ENCODE assay signal across 24 cellular contexts in genomic region chr7:101575731-101576130, GRCh38. TPM values are rescaled to one million over a fixed set of nuclear protein-coding genes. Genes with fewer than 3 reads are reported as not detected.
DNase-seq lines count a peak whose midpoint lies in the region; TF ChIP-seq lines count a peak whose summit lies in the region.
"Had no signal": no experiment of that assay in that cellular context is flagged by ENCODE, and none has a peak within 500 bp of the region (broad histone marks: within the 10 kb centered on the region; RNA-seq: fewer than 3 reads in every experiment).

No MANE protein-coding gene starts in this region.

- no peaks in the 10 kb centered on the region for H3K36me3 ChIP-seq in Loucy (ENCODE audit: insufficient read depth, low read length)
- H3K36me3 ChIP-seq in smooth muscle cell (ENCODE audit: low read depth), result no peaks in the 10 kb centered on the region
- H3K36me3 ChIP-seq: adrenal gland, Peyer's patch had no signal

- H3K27ac Mint-ChIP-seq in Calu3 (ENCODE audit: unreplicated experiment), result no peak overlapping the region
- H3K27ac Mint-ChIP-seq: activated CD8-positive, alpha-beta T cell treated with anti-CD3 and anti-CD28 coated beads for 36 hours; memory B cell; stimulated activated naive B cell treated with anti-CD40 and anti-IgM and Interleukin-4, amounts not matched to agents 10 μg/mL and 1 μg/mL and 100 μg/mL, for 72 hours had no signal

- no peaks in the 10 kb centered on the region for H3K27me3 ChIP-seq in Loucy (ENCODE audit: insufficient read depth, low read length, poor library complexity, severe bottlenecking)
- no peaks in the 10 kb centered on the region for H3K27me3 ChIP-seq in smooth muscle cell (ENCODE audit: low read depth)
- H3K27me3 ChIP-seq: adrenal gland, Peyer's patch, testis had no signal

- no TSS peak for BruUV-seq in Calu3 (replicated peaks; lab: Mats Ljungman, UMichigan)

- H3K79me2 ChIP-seq in Loucy (ENCODE audit: insufficient read depth, low read length), result no peaks in the 10 kb centered on the region
- no peaks in the 10 kb centered on the region for H3K79me2 ChIP-seq in smooth muscle cell (ENCODE audit: low read depth)

- no peak for TF ChIP-seq CTCF in Loucy (conservative IDR thresholded peaks at IDR 0.05; ENCODE audit: low read length)
- no peak for TF ChIP-seq CTCF in fibroblast of mammary gland (conservative IDR thresholded peaks at IDR 0.05; ENCODE audit: control insufficient read depth, insufficient read depth, low read depth, low read length)
- TF ChIP-seq CTCF in smooth muscle cell (IDR thresholded peaks at IDR 0.05; ENCODE audit: borderline replicate concordance, insufficient read depth, poor library complexity, severe bottlenecking), result no peak
- no peak for TF ChIP-seq CTCF in Calu3 (IDR thresholded peaks at IDR 0.05; ENCODE audit: unreplicated experiment)

- DNase-seq in GF-D8 (lab: John Stamatoyannopoulos, UW), result peak; percentile 59
- peak; percentile 17 for DNase-seq in fibroblast of mammary gland (ENCODE audit: low read depth)
- DNase-seq in smooth muscle cell (lab: John Stamatoyannopoulos, UW; ENCODE audit: unreplicated experiment), result no peak
- DNase-seq in NCI-H345 treated with DMSO at 0.1 percent for 48 hours (lab: John Stamatoyannopoulos, UW; ENCODE audit: unreplicated experiment), result no peak
- DNase-seq in posterior vena cava (ENCODE audit: low spot score), result no peak
- no peak for DNase-seq in Calu3
- DNase-seq: activated CD8-positive, alpha-beta T cell treated with anti-CD3 and anti-CD28 coated beads for 36 hours; activated gamma-delta T cell; adrenal gland; effector memory CD4-positive, alpha-beta T cell; NCI-H1694; NCI-H510A treated with DMSO at 0.1 percent for 48 hours; nucleus accumbens; SIG-M5; stimulated activated CD4-positive, alpha-beta T cell treated with anti-CD3 and anti-CD28 coated beads, Interleukin-4, amount 100 ng/mL, for 1 hour; stimulated activated naive B cell treated with anti-CD40 and anti-IgM and Interleukin-4, amounts not matched to agents 10 μg/mL and 1 μg/mL and 100 μg/mL, for 72 hours; testis had no signal

- WGBS in smooth muscle cell (ENCODE audit: low lambda C conversion rate), result 28% methylated on average over 1 of the region's 1 CpG

- H3K4me1 ChIP-seq in Loucy (ENCODE audit: insufficient read depth, low read length, poor library complexity, severe bottlenecking) (peaks cover 13% of the 10 kb centered on the region), smooth muscle cell (ENCODE audit: low read depth) (no peaks in the 10 kb centered on the region)
- H3K4me1 ChIP-seq: adrenal gland, Peyer's patch, testis had no signal

- H3K4me2 ChIP-seq in Loucy (ENCODE audit: low read depth, low read length, poor library complexity, severe bottlenecking) (peak overlapping the region; percentile 56), smooth muscle cell (peak overlapping the region; percentile 60)

- peaks cover 7% of the 10 kb centered on the region; the same call in 1 of the 2 replicates for H3K9me3 ChIP-seq in Loucy (ENCODE audit: insufficient read depth, low read depth, low read length)
- peaks cover 3% of the 10 kb centered on the region for H3K9me3 ChIP-seq in smooth muscle cell (replicated peaks; ENCODE audit: low read depth)
- H3K9me3 ChIP-seq: Peyer's patch, testis had no signal

- CTCF ChIA-PET in Calu3 (lab: Charles Lee), result no interaction called here

- H3K9me2 ChIP-seq in Loucy (replicated peaks; ENCODE audit: low read depth, low read length), result no peaks in the 10 kb centered on the region

- no peaks in the 10 kb centered on the region for H3K36me3 Mint-ChIP-seq in Calu3 (ENCODE audit: insufficient read depth, unreplicated experiment)

- H3K4me3 ChIP-seq in Loucy (ENCODE audit: low read length, poor library complexity, severe bottlenecking) (peak overlapping the region; percentile 27), fibroblast of mammary gland (ENCODE audit: control insufficient read depth, low read depth, low read length) (no peak overlapping the region), smooth muscle cell (no peak overlapping the region)
- H3K4me3 ChIP-seq: adrenal gland, Peyer's patch, testis had no signal

- H3K9ac ChIP-seq in Loucy (ENCODE audit: low read depth, low read length, poor library complexity, severe bottlenecking) (no peak overlapping the region), smooth muscle cell (ENCODE audit: low read depth) (peak overlapping the region; percentile 78)

- no peaks in the 10 kb centered on the region for H3K27me3 Mint-ChIP-seq in Calu3 (ENCODE audit: unreplicated experiment)

- H4K20me1 ChIP-seq in Loucy (ENCODE audit: insufficient read depth, low read length, poor library complexity, severe bottlenecking) (no peaks in the 10 kb centered on the region), smooth muscle cell (ENCODE audit: low read depth) (no peaks in the 10 kb centered on the region)

- peak overlapping the region; percentile 98 for H3K27ac ChIP-seq in smooth muscle cell (ENCODE audit: low read depth)
- H3K27ac ChIP-seq: adrenal gland, Peyer's patch, testis had no signal

- no peak overlapping the region for H3K4me3 Mint-ChIP-seq in Calu3 (ENCODE audit: low read depth, unreplicated experiment)
- H3K4me3 Mint-ChIP-seq: activated CD8-positive, alpha-beta T cell treated with anti-CD3 and anti-CD28 coated beads for 36 hours; memory B cell; stimulated activated naive B cell treated with anti-CD40 and anti-IgM and Interleukin-4, amounts not matched to agents 10 μg/mL and 1 μg/mL and 100 μg/mL, for 72 hours had no signal

- H2AFZ ChIP-seq in Loucy (ENCODE audit: low read length) (peak overlapping the region; percentile 53), smooth muscle cell (ENCODE audit: low read depth) (peak overlapping the region; percentile 37)

- H3K9me3 Mint-ChIP-seq in Calu3 (ENCODE audit: low read depth, unreplicated experiment), result no peaks in the 10 kb centered on the region

- intact Hi-C loops in posterior vena cava (cut with DNase I), result no loop called here
- intact Hi-C loops in Calu3 (cut with micrococcal nuclease; ENCODE audit: unreplicated experiment), result no loop called here

- H3K4me1 Mint-ChIP-seq in Calu3 (ENCODE audit: low read depth, unreplicated experiment), result no peaks in the 10 kb centered on the region

- 0 out of 2 replicates have a peak, but pooled peaks cover 5% of the 10 kb centered on the region for H3F3A ChIP-seq in Loucy (ENCODE audit: low read depth)
- peaks cover 20% of the 10 kb centered on the region for H3F3A ChIP-seq in smooth muscle cell (ENCODE audit: low read depth)

RNA-seq across cellular contexts. Expression of gene MYL10, which starts 53.4 kb away (rescaled TPM):
- 5.3 and 14.3 TPM in 2 replicates for total RNA-seq in smooth muscle cell
- polyA plus RNA-seq in smooth muscle cell, result 19.0 and 32.7 TPM in 2 replicates
- not detected for total RNA-seq in posterior vena cava
- not detected in 2 replicates for total RNA-seq in Calu3 (2022)
- total RNA-seq: activated CD8-positive, alpha-beta T cell treated with anti-CD3 and anti-CD28 coated beads for 36 hours; adrenal gland; glomerular endothelial cell; H1; Peyer's patch; testis had no signal
- polyA plus RNA-seq: adrenal gland, AG04450, esophagus had no signal

Comparison
In these comparisons a context has a peak if more than half of its experiments do, and no peak if none do; other contexts are left out.
1. DNase-seq: peak in GF-D8 (single experiment) and fibroblast of mammary gland (single experiment); none in smooth muscle cell (single experiment), NCI-H345 treated with DMSO at 0.1 percent for 48 hours (single experiment), posterior vena cava (single experiment) and Calu3 (single experiment).